In genomic region chr13:35855531-35856019, GRCh38 we compare ENCODE assay signal across 12 cellular contexts.
DNase-seq lines count a peak whose midpoint lies in the region; ATAC-seq and TF ChIP-seq lines count a peak whose summit lies in the region.
"Had no signal": no experiment of that assay in that cellular context is flagged by ENCODE, and none has a peak within 500 bp of the region (broad histone marks: within the 10 kb centered on the region; RNA-seq: fewer than 3 reads in every experiment).

No MANE protein-coding gene starts in this region.

- peak; percentile 68 to 77 for ATAC-seq in activated T-cell treated with anti-CD3 and anti-CD28 coated beads, Interleukin-2, amount 50 U/mL, for 72 hours (replicated peaks in 1 of 2)
- ATAC-seq in activated T-cell treated with anti-CD3 and anti-CD28 coated beads, Interleukin-2, amount 50 U/mL, for 4 hours = no peak
- ATAC-seq in HG02678 (IDR thresholded peaks at IDR 0.05; ENCODE audit: unreplicated experiment) = no peak
- no peak for ATAC-seq in HG03442 (IDR thresholded peaks at IDR 0.05; ENCODE audit: unreplicated experiment)
- ATAC-seq: activated T-helper 17 cell treated with anti-CD3 and anti-CD28 coated beads, Interleukin-2, amount 50 U/mL, for 72 hours had no signal

- H3K4me1 Mint-ChIP-seq in activated T-cell treated with anti-CD3 and anti-CD28 coated beads, Interleukin-2, amount 50 U/mL, for 72 hours (ENCODE audit: low read depth) = no peaks in the 10 kb centered on the region
- H3K4me1 Mint-ChIP-seq in activated T-cell treated with anti-CD3 and anti-CD28 coated beads, Interleukin-2, amount 50 U/mL, for 4 hours (ENCODE audit: low read depth) = no peaks in the 10 kb centered on the region
- H3K4me1 Mint-ChIP-seq: activated T-helper 17 cell treated with anti-CD3 and anti-CD28 coated beads, Interleukin-2, amount 50 U/mL, for 72 hours had no signal

- H3K27ac ChIP-seq in RWPE1 (no peak overlapping the region), stomach smooth muscle (ENCODE audit: low read length) (peak overlapping the region; percentile 32)
- H3K27ac ChIP-seq: BLaER1 treated with 17β-estradiol and CSF1 and Interleukin-3, amounts not matched to agents 10 nM and 100 nM; SK-N-MC; vagina had no signal

- H3K27me3 Mint-ChIP-seq in activated T-cell treated with anti-CD3 and anti-CD28 coated beads, Interleukin-2, amount 50 U/mL, for 72 hours (ENCODE audit: low read depth) = peaks cover 32% of the 10 kb centered on the region
- peaks cover 14% of the 10 kb centered on the region for H3K27me3 Mint-ChIP-seq in activated T-cell treated with anti-CD3 and anti-CD28 coated beads, Interleukin-2, amount 50 U/mL, for 4 hours (ENCODE audit: low read depth)

- peaks cover 44% of the 10 kb centered on the region for H3K4me1 ChIP-seq in stomach smooth muscle (ENCODE audit: control insufficient read depth, insufficient read depth, low read length)
- H3K4me1 ChIP-seq: BLaER1 treated with 17β-estradiol and CSF1 and Interleukin-3, amounts not matched to agents 10 nM and 100 nM had no signal

- POLR2A ChIA-PET in RWPE1 (lab: Yijun Ruan, JAX; ENCODE audit: low non-redundant PET) = no interaction called here

- TF ChIP-seq CTCF in RWPE1 (conservative IDR thresholded peaks at IDR 0.05; ENCODE audit: low read depth) = no peak

- no peak overlapping the region for H3K4me3 ChIP-seq in stomach smooth muscle (ENCODE audit: low read length in 2 of 2)
- H3K4me3 ChIP-seq: BLaER1 treated with 17β-estradiol and CSF1 and Interleukin-3, amounts not matched to agents 10 nM and 100 nM; SK-N-MC; vagina had no signal

- CTCF ChIA-PET in RWPE1 (lab: Yijun Ruan, JAX) = no interaction called here

- H3K4me3 Mint-ChIP-seq in activated T-cell treated with anti-CD3 and anti-CD28 coated beads, Interleukin-2, amount 50 U/mL, for 72 hours = no peak overlapping the region
- H3K4me3 Mint-ChIP-seq in activated T-cell treated with anti-CD3 and anti-CD28 coated beads, Interleukin-2, amount 50 U/mL, for 4 hours = no peak overlapping the region
- H3K4me3 Mint-ChIP-seq: activated T-helper 17 cell treated with anti-CD3 and anti-CD28 coated beads, Interleukin-2, amount 50 U/mL, for 72 hours had no signal

- peak; percentile 4 to 11 for DNase-seq in activated T-cell treated with anti-CD3 and anti-CD28 coated beads, Interleukin-2, amount 50 U/mL, for 72 hours
- no peak for DNase-seq in activated T-cell treated with anti-CD3 and anti-CD28 coated beads, Interleukin-2, amount 50 U/mL, for 4 hours
- DNase-seq in RWPE1 (ENCODE audit: low spot score) (peak; percentile 80), iPS DF 4.7 (ENCODE audit: extremely low read depth, low spot score) (peak; percentile 91), pons (ENCODE audit: low spot score) (no peak)

- H3K36me3 ChIP-seq in stomach smooth muscle (ENCODE audit: control insufficient read depth in 2 of 2, insufficient read depth in 2 of 2, low read length in 2 of 2) = no peaks in the 10 kb centered on the region
- H3K36me3 ChIP-seq: BLaER1 treated with 17β-estradiol and CSF1 and Interleukin-3, amounts not matched to agents 10 nM and 100 nM; vagina had no signal

- no peaks in the 10 kb centered on the region for H3K36me3 Mint-ChIP-seq in activated T-cell treated with anti-CD3 and anti-CD28 coated beads, Interleukin-2, amount 50 U/mL, for 72 hours (ENCODE audit: insufficient read depth in 2 of 2)
- no peaks in the 10 kb centered on the region for H3K36me3 Mint-ChIP-seq in activated T-cell treated with anti-CD3 and anti-CD28 coated beads, Interleukin-2, amount 50 U/mL, for 4 hours (ENCODE audit: insufficient read depth)

- H3K27me3 ChIP-seq in stomach smooth muscle (ENCODE audit: control insufficient read depth in 1 of 2, insufficient read depth in 2 of 2, low read length in 2 of 2) = no peaks in the 10 kb centered on the region
- H3K27me3 ChIP-seq: BLaER1 treated with 17β-estradiol and CSF1 and Interleukin-3, amounts not matched to agents 10 nM and 100 nM; vagina had no signal

- H3K9me3 ChIP-seq in stomach smooth muscle (ENCODE audit: control insufficient read depth in 2 of 2, low read length in 2 of 2) = no peaks in the 10 kb centered on the region
- H3K9me3 ChIP-seq: BLaER1 treated with 17β-estradiol and CSF1 and Interleukin-3, amounts not matched to agents 10 nM and 100 nM; vagina had no signal

- no peak overlapping the region for H3K9ac ChIP-seq in stomach smooth muscle (ENCODE audit: low read length in 2 of 2)
- H3K9ac ChIP-seq: BLaER1 treated with 17β-estradiol and CSF1 and Interleukin-3, amounts not matched to agents 10 nM and 100 nM had no signal

- no peak overlapping the region for H3K27ac Mint-ChIP-seq in activated T-cell treated with anti-CD3 and anti-CD28 coated beads, Interleukin-2, amount 50 U/mL, for 72 hours
- H3K27ac Mint-ChIP-seq: activated T-helper 17 cell treated with anti-CD3 and anti-CD28 coated beads, Interleukin-2, amount 50 U/mL, for 72 hours had no signal

- H3K9me3 Mint-ChIP-seq in activated T-cell treated with anti-CD3 and anti-CD28 coated beads, Interleukin-2, amount 50 U/mL, for 72 hours = peaks cover 0 to 1% of the 10 kb centered on the region in 2 donors
- H3K9me3 Mint-ChIP-seq in activated T-cell treated with anti-CD3 and anti-CD28 coated beads, Interleukin-2, amount 50 U/mL, for 4 hours = no peaks in the 10 kb centered on the region

Comparison
In these comparisons a context has a peak if more than half of its experiments do, and no peak if none do; other contexts are left out.
1. ATAC-seq: peak in activated T-cell treated with anti-CD3 and anti-CD28 coated beads, Interleukin-2, amount 50 U/mL, for 72 hours (2 of 2); none in activated T-cell treated with anti-CD3 and anti-CD28 coated beads, Interleukin-2, amount 50 U/mL, for 4 hours (0 of 2), HG02678 (single experiment) and HG03442 (single experiment).
2. DNase-seq: peak in activated T-cell treated with anti-CD3 and anti-CD28 coated beads, Interleukin-2, amount 50 U/mL, for 72 hours (2 of 2), RWPE1 (single experiment) and iPS DF 4.7 (single experiment); none in activated T-cell treated with anti-CD3 and anti-CD28 coated beads, Interleukin-2, amount 50 U/mL, for 4 hours (single experiment) and pons (single experiment).